17 cellular contexts compared by ENCODE assay signal in the genomic region with DNA sequence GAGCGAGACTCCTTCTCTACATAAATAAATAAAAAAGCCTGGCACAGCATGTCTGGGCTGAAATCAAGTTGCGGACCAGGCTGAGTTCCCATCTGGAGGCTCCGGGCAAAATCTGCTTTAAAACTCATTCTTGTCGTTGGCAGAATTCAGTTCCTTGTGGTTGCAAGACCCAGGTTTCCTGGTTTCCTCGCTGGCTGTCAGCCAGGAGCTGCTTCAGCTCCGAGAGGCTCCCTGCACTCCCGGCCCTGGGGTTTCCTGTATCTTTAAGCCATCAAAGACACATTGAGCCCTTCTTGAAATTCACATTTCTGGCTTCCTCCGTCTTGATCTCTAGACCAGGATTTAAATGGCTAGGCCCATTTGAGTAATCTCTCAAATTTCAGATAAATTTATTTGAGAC. TPM values are rescaled to one million over a fixed set of nuclear protein-coding genes. Genes with fewer than 3 reads are reported as not detected.
DNase-seq lines count a peak whose midpoint lies in the region; TF ChIP-seq lines count a peak whose summit lies in the region.
"Had no signal": no experiment of that assay in that cellular context is flagged by ENCODE, and none has a peak within 500 bp of the region (broad histone marks: within the 10 kb centered on the region; RNA-seq: fewer than 3 reads in every experiment).

No MANE protein-coding gene starts in this region.

- peaks cover 68 to 75% of the 10 kb centered on the region in 2 experiments for H3K4me1 ChIP-seq in neutrophil (ENCODE audit: control insufficient read depth in 1 of 2, insufficient read depth in 1 of 2, low read depth in 1 of 2, low read length in 1 of 2)

- no peaks in the 10 kb centered on the region for H3K27me3 Mint-ChIP-seq in chondrocyte (ENCODE audit: low read depth)

- in situ Hi-C loops in KBM-7 (cut with MboI; ENCODE audit: low pct_unique_long_range_greater_than_20kb, low sequenced_read_pairs): no loop called here

- peak overlapping the region; percentile 22 to 41 for H3K4me3 ChIP-seq in neutrophil (ENCODE audit: low read depth in 1 of 2, low read length in 1 of 2)
- H3K4me3 ChIP-seq: GM12878, vagina had no signal

- no peaks in the 10 kb centered on the region for H3K36me3 Mint-ChIP-seq in chondrocyte (ENCODE audit: low read depth)
- H3K36me3 Mint-ChIP-seq: memory B cell, WTC11 had no signal

- peak overlapping the region; percentile 93 for H3K27ac Mint-ChIP-seq in chondrocyte (ENCODE audit: unreplicated experiment)
- H3K27ac Mint-ChIP-seq: memory B cell, WTC11 had no signal

- no peak overlapping the region for H3K4me3 Mint-ChIP-seq in chondrocyte (ENCODE audit: unreplicated experiment)
- H3K4me3 Mint-ChIP-seq: memory B cell, WTC11 had no signal

- no peaks in the 10 kb centered on the region for H3K36me3 ChIP-seq in neutrophil
- H3K36me3 ChIP-seq: vagina had no signal

- TF ChIP-seq CTCF in chondrocyte (IDR thresholded peaks at IDR 0.05) (no peak), neutrophil (IDR thresholded peaks at IDR 0.05) (no peak)

- peak overlapping the region; percentile 77 for H3K27ac ChIP-seq in neutrophil
- H3K27ac ChIP-seq: C4-2B, vagina had no signal

- H3K9me3 ChIP-seq in neutrophil: no peaks in the 10 kb centered on the region
- H3K9me3 ChIP-seq: vagina had no signal

- H3K4me1 Mint-ChIP-seq in chondrocyte (ENCODE audit: low read depth): peaks cover 45% of the 10 kb centered on the region
- H3K4me1 Mint-ChIP-seq: WTC11 had no signal

- H3K27me3 ChIP-seq in neutrophil: no peaks in the 10 kb centered on the region
- H3K27me3 ChIP-seq: vagina had no signal

- peak; percentile 12 for DNase-seq in DMS79 (lab: John Stamatoyannopoulos, UW)
- DNase-seq in KBM-7: peak; percentile 80
- no peak for DNase-seq in chondrocyte (ENCODE audit: low spot score)
- DNase-seq in stimulated activated naive CD4-positive, alpha-beta T cell (lab: John Stamatoyannopoulos, UW): no peak
- DNase-seq in hepatic stellate cell (ENCODE audit: low spot score): no peak
- no peak for DNase-seq in pons (ENCODE audit: low spot score)
- DNase-seq: activated naive CD4-positive, alpha-beta T cell; foreskin melanocyte; NCI-H1436 treated with DMSO at 0.1 percent for 48 hours; NCI-H510A treated with DMSO at 0.1 percent for 48 hours; nucleus accumbens had no signal

- H3K9me3 Mint-ChIP-seq in chondrocyte (ENCODE audit: low read depth): no peaks in the 10 kb centered on the region
- H3K9me3 Mint-ChIP-seq: memory B cell had no signal

RNA-seq across cellular contexts. Expression of gene SCCPDH, which starts 20.6 kb away (rescaled TPM):
- total RNA-seq in chondrocyte: 33.5 to 39.4 TPM (median 33.5 TPM) in 3 replicates

Comparison
In these comparisons a context has a peak if more than half of its experiments do, and no peak if none do; other contexts are left out.
1. DNase-seq: peak in DMS79 (single experiment) and KBM-7 (single experiment); none in chondrocyte (single experiment), stimulated activated naive CD4-positive, alpha-beta T cell (0 of 6), hepatic stellate cell (single experiment) and pons (single experiment).